Comparison of ENCODE assay signal across 7 cellular contexts in genomic region chr12:131229079-131229425, GRCh38.
A peak's percentile ranks its signal among the peaks of the same experiment; 100 is the strongest.
DNase-seq lines count a peak whose midpoint lies in the region; TF ChIP-seq lines count a peak whose summit lies in the region.
"Not testable (repeated sequence)": the region's sequence is repeated elsewhere in the genome, so short reads cannot be mapped to it uniquely, and the experiment has no call there.

No MANE protein-coding gene starts in this region.

- not testable (repeated sequence) for H3K36me3 ChIP-seq in BLaER1; HUES48 (ENCODE audit: control insufficient read depth, insufficient read depth, low read length); mesendoderm (ENCODE audit: control insufficient read depth, insufficient read depth, low read length); neural progenitor cell; thyroid gland

- peak overlapping the region; percentile 66 for H3K4ac ChIP-seq in mesendoderm (ENCODE audit: low read depth, low read length)

- H3F3A ChIP-seq in neural progenitor cell (ENCODE audit: low read depth) = not testable (repeated sequence)

- TF ChIP-seq POLR2A in thyroid gland (IDR thresholded peaks at IDR 0.05) = not testable (repeated sequence)

- not testable (repeated sequence) for H3K27me3 ChIP-seq in BLaER1; HUES48 (ENCODE audit: control insufficient read depth, insufficient read depth, low read length); mesendoderm (ENCODE audit: insufficient read depth, low read length, poor library complexity); neural progenitor cell; thyroid gland

- peak overlapping the region; percentile 51; the same call in 1 of the 2 replicates for H3K4me3 ChIP-seq in BLaER1
- not testable (repeated sequence) for H3K4me3 ChIP-seq in HUES48 (ENCODE audit: low read depth, low read length); mesendoderm (ENCODE audit: low read length); neural progenitor cell; thyroid gland (replicated peaks in 1 of 3)

- intact Hi-C loops in thyroid gland (cut with DNase I) = not testable (repeated sequence)

- H3K27me3 Mint-ChIP-seq in brain; glutamatergic neuron (ENCODE audit: unreplicated experiment): not testable (repeated sequence)
- peaks cover 20% of the 10 kb centered on the region for H3K27me3 Mint-ChIP-seq in neural progenitor cell (ENCODE audit: insufficient read depth, low read depth)

- not testable (repeated sequence) for H4K8ac ChIP-seq in mesendoderm (ENCODE audit: low read depth, low read length)

- H2BK5ac ChIP-seq in mesendoderm (ENCODE audit: low read length) = peak overlapping the region; percentile 0

- H3K79me1 ChIP-seq in mesendoderm (ENCODE audit: low read length) = not testable (repeated sequence)

- not testable (repeated sequence) for H2BK15ac ChIP-seq in mesendoderm (replicated peaks; ENCODE audit: low read depth)

- H3K4me2 ChIP-seq in BLaER1 = peak overlapping the region; percentile 85
- H3K4me2 ChIP-seq in mesendoderm (ENCODE audit: low read length); neural progenitor cell: not testable (repeated sequence)

- DNase-seq in glutamatergic neuron; mesendoderm; neural progenitor cell (ENCODE audit: low spot score); thyroid gland: not testable (repeated sequence)

- H3K27ac Mint-ChIP-seq in brain = peak overlapping the region; percentile 58 to 96 (median 69)
- peak overlapping the region; percentile 28 for H3K27ac Mint-ChIP-seq in glutamatergic neuron (ENCODE audit: unreplicated experiment)
- peak overlapping the region; percentile 71 for H3K27ac Mint-ChIP-seq in neural progenitor cell

- H3K56ac ChIP-seq in mesendoderm (ENCODE audit: low read length) = not testable (repeated sequence)

- H2AFZ ChIP-seq in neural progenitor cell (replicated peaks) = not testable (repeated sequence)

- H3K23ac ChIP-seq in mesendoderm (ENCODE audit: low read length) = not testable (repeated sequence)

- peak overlapping the region; percentile 69 for H3K9ac ChIP-seq in BLaER1
- not testable (repeated sequence) for H3K9ac ChIP-seq in HUES48 (ENCODE audit: low read depth, low read length); mesendoderm (ENCODE audit: low read length); neural progenitor cell

- H4K5ac ChIP-seq in mesendoderm (ENCODE audit: low read length) = not testable (repeated sequence)

- H3K4me1 ChIP-seq in BLaER1 (peaks cover 76% of the 10 kb centered on the region), HUES48 (ENCODE audit: control insufficient read depth, insufficient read depth, low read length) (peaks cover 16% of the 10 kb centered on the region), neural progenitor cell (peaks cover 16% of the 10 kb centered on the region)
- H3K4me1 ChIP-seq in mesendoderm (ENCODE audit: control insufficient read depth, low read depth, low read length); thyroid gland: not testable (repeated sequence)

- not testable (repeated sequence) for H2AK5ac ChIP-seq in mesendoderm (ENCODE audit: low read length)

- H3K9me3 ChIP-seq in BLaER1 = peaks cover 17% of the 10 kb centered on the region
- not testable (repeated sequence) for H3K9me3 ChIP-seq in HUES48 (ENCODE audit: control insufficient read depth, insufficient read depth, low read length); neural progenitor cell (ENCODE audit: low read depth); thyroid gland

- peak overlapping the region; percentile 66 for H2BK120ac ChIP-seq in mesendoderm (ENCODE audit: low read depth, low read length)

- H3K79me2 ChIP-seq in mesendoderm (ENCODE audit: control insufficient read depth, insufficient read depth, low read length); neural progenitor cell (ENCODE audit: low read depth): not testable (repeated sequence)

- not testable (repeated sequence) for H4K20me1 ChIP-seq in BLaER1; neural progenitor cell (ENCODE audit: low read depth)

- TF ChIP-seq CTCF in brain (conservative IDR thresholded peaks at IDR 0.05); glutamatergic neuron (IDR thresholded peaks at IDR 0.05; ENCODE audit: partially characterized antibody, unreplicated experiment); neural progenitor cell (IDR thresholded peaks at IDR 0.05); thyroid gland (IDR thresholded peaks at IDR 0.05): not testable (repeated sequence)

- H3K9me3 Mint-ChIP-seq in brain, neural progenitor cell: not testable (repeated sequence)
- H3K9me3 Mint-ChIP-seq in glutamatergic neuron (ENCODE audit: unreplicated experiment) = peaks cover 11% of the 10 kb centered on the region

- H3K18ac ChIP-seq in mesendoderm (ENCODE audit: low read length) = peak overlapping the region; percentile 90

- no CpG with 5 or more reads among the region's 7 CpGs for WGBS in mesendoderm (ENCODE audit: extremely low coverage, insufficient coverage, low lambda C conversion rate)
- WGBS in thyroid gland, 2 donors = 62 to 88% methylated on average over 7 of the region's 7 CpGs

- H3K27ac ChIP-seq in BLaER1 (peak overlapping the region; percentile 86), HUES48 (ENCODE audit: low read depth, low read length) (peak overlapping the region; percentile 79), mesendoderm (ENCODE audit: low read depth, low read length) (peak overlapping the region; percentile 72), thyroid gland (peak overlapping the region; percentile 30 to 70 (median 55))
- H3K27ac ChIP-seq in neural progenitor cell = not testable (repeated sequence)

- H3K4me1 Mint-ChIP-seq in brain (peaks cover 54% of the 10 kb centered on the region), glutamatergic neuron (ENCODE audit: low read depth, unreplicated experiment) (peaks cover 27% of the 10 kb centered on the region), neural progenitor cell (peaks cover 36% of the 10 kb centered on the region)

- H3K4me3 Mint-ChIP-seq in brain (peak overlapping the region in 3 of 5 experiments; percentile 56 to 72 (median 64)), glutamatergic neuron (ENCODE audit: unreplicated experiment) (peak overlapping the region; percentile 61), neural progenitor cell (peak overlapping the region; percentile 52)

- not testable (repeated sequence) for H3K36me3 Mint-ChIP-seq in brain; glutamatergic neuron (ENCODE audit: unreplicated experiment); neural progenitor cell
